1 cellular context compared by ENCODE assay signal in genomic region chr16:58556678-58557077, GRCh38.
TF ChIP-seq lines count a peak whose summit lies in the region.

No MANE protein-coding gene starts in this region.

TF ChIP-seq in GM23338, 12 proteins besides CTCF, POLR2A, EP300 and RAD21 (continued from another document):
- TF ChIP-seq EZH2phosphoT487 (IDR thresholded peaks at IDR 0.05; ENCODE audit: unreplicated experiment) (no peak), ZNF114 (CRISPR knock-in tag; IDR thresholded peaks at IDR 0.05) (no peak), ZNF462 (CRISPR knock-in tag; IDR thresholded peaks at IDR 0.05) (no peak), STAT1 (IDR thresholded peaks at IDR 0.05; ENCODE audit: unreplicated experiment) (no peak), ZNF331 (CRISPR knock-in tag; IDR thresholded peaks at IDR 0.05; ENCODE audit: low read depth) (no peak), JUNB (IDR thresholded peaks at IDR 0.05; ENCODE audit: unreplicated experiment) (no peak), POLR2AphosphoS5 (IDR thresholded peaks at IDR 0.05; ENCODE audit: low read depth) (no peak), REST (IDR thresholded peaks at IDR 0.05; ENCODE audit: unreplicated experiment) (no peak), EZH2 (IDR thresholded peaks at IDR 0.05; ENCODE audit: low read depth, unreplicated experiment) (no peak)
